In the genomic region with DNA sequence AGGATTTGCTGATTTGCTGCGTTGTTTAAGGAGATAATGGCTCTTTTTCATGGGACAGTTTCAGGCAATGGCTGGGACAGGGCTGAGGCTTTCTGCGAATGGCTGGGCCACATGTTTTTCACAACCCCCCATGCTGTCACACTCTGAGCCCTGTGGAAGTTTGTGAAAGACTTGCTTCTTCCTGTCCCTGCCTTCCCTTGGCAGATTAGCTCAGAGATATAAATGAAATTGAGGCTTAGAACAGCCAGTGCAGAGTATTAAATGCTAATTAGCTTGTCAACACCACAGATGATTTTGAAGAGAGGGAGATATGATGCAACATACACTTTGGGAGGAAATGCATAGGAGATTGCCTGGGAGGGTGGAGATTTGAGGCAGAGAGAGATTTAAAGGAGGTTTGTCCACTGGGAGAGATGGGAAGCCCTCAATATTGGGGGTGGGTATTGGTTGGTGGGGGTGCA, we compare ENCODE assay signal across 20 cellular contexts.
A peak's percentile ranks its signal among the peaks of the same experiment; 100 is the strongest.
DNase-seq lines count a peak whose midpoint lies in the region; ATAC-seq and TF ChIP-seq lines count a peak whose summit lies in the region.
"Had no signal": no experiment of that assay in that cellular context is flagged by ENCODE, and none has a peak within 500 bp of the region (broad histone marks: within the 10 kb centered on the region; RNA-seq: fewer than 3 reads in every experiment).

No MANE protein-coding gene starts in this region.

- H3K9me3 ChIP-seq in Caco-2 (no peaks in the 10 kb centered on the region), WERI-Rb-1 (ENCODE audit: severe bottlenecking) (no peaks in the 10 kb centered on the region)

- H3K9ac ChIP-seq in mesendoderm (ENCODE audit: low read length) = no peak overlapping the region

- POLR2A ChIA-PET in Caco-2 (lab: Charles Lee) = no interaction called here

- H3K4me2 ChIP-seq in mesendoderm (ENCODE audit: low read length) = no peak overlapping the region

- no peak overlapping the region for H3K18ac ChIP-seq in mesendoderm (ENCODE audit: low read length)

- H3K27ac Mint-ChIP-seq in Caco-2 (ENCODE audit: unreplicated experiment) = peak overlapping the region; percentile 67
- H3K27ac Mint-ChIP-seq: CD14-positive monocyte, H9, IgD-negative memory B cell had no signal

- H3K4ac ChIP-seq in mesendoderm (ENCODE audit: low read depth, low read length) = no peak overlapping the region

- peak overlapping the region; percentile 63 for H3K56ac ChIP-seq in mesendoderm (ENCODE audit: low read length)

- H3K36me3 Mint-ChIP-seq in Caco-2 (ENCODE audit: insufficient read depth, unreplicated experiment) = peaks cover 7% of the 10 kb centered on the region
- H3K36me3 Mint-ChIP-seq: CD14-positive monocyte, IgD-negative memory B cell had no signal

- H3K4me1 Mint-ChIP-seq in Caco-2 (ENCODE audit: low read depth, unreplicated experiment) = peaks cover 39% of the 10 kb centered on the region
- H3K4me1 Mint-ChIP-seq: CD14-positive monocyte, IgD-negative memory B cell had no signal

- no peak overlapping the region for H3K23ac ChIP-seq in mesendoderm (ENCODE audit: low read length)

- H3K4me3 ChIP-seq in Caco-2 (ENCODE audit: low read depth, low read length) (no peak overlapping the region), WERI-Rb-1 (ENCODE audit: low read depth, low read length) (no peak overlapping the region), mesendoderm (ENCODE audit: low read length) (no peak overlapping the region)

- BruUV-seq in Caco-2 (replicated peaks; lab: Mats Ljungman, UMichigan) = no TSS peak

- no peak for TF ChIP-seq CTCF in Caco-2 (IDR thresholded peaks at IDR 0.05; ENCODE audit: insufficient read depth in 1 of 2, low read depth in 1 of 2, low read length in 1 of 2, severe bottlenecking in 1 of 2, unreplicated experiment in 1 of 2)
- TF ChIP-seq CTCF in WERI-Rb-1 (IDR thresholded peaks at IDR 0.05; ENCODE audit: low read depth, low read length) = no peak

- no peaks in the 10 kb centered on the region for H3K79me2 ChIP-seq in mesendoderm (ENCODE audit: control insufficient read depth, insufficient read depth, low read length)

- DNase-seq in Caco-2 = no peak
- peak; percentile 53 for DNase-seq in GF-D8 (lab: John Stamatoyannopoulos, UW)
- peak; percentile 38 for DNase-seq in WERI-Rb-1
- DNase-seq in mesendoderm = peak; percentile 70
- no peak for DNase-seq in caudate nucleus (lab: John Stamatoyannopoulos, UW)
- no peak for DNase-seq in G401 (ENCODE audit: low spot score)
- DNase-seq: ACHN, DMS79, H9, Kasumi-1, MM.1S, NCI-H1092, NCI-H1694, NCI-H510A, NCI-H748 treated with DMSO at 0.1 percent for 48 hours, PC-3, T-helper 2 cell had no signal

- H3K27me3 ChIP-seq in Caco-2 (replicated peaks; ENCODE audit: control insufficient read depth, insufficient read depth, low read length) (no peaks in the 10 kb centered on the region), WERI-Rb-1 (ENCODE audit: insufficient read depth, low read depth, severe bottlenecking) (no peaks in the 10 kb centered on the region), mesendoderm (ENCODE audit: insufficient read depth, low read length, poor library complexity) (no peaks in the 10 kb centered on the region)

- CTCF ChIA-PET in Caco-2 (lab: Charles Lee) = no interaction called here

- peaks cover 2% of the 10 kb centered on the region for H3K27me3 Mint-ChIP-seq in Caco-2 (ENCODE audit: insufficient read depth, unreplicated experiment)
- H3K27me3 Mint-ChIP-seq: IgD-negative memory B cell had no signal

- H3K36me3 ChIP-seq in Caco-2 (ENCODE audit: control insufficient read depth, insufficient read depth, low read length) = no peaks in the 10 kb centered on the region
- H3K36me3 ChIP-seq in WERI-Rb-1 = no peaks in the 10 kb centered on the region
- H3K36me3 ChIP-seq in mesendoderm (ENCODE audit: control insufficient read depth, insufficient read depth, low read length) = no peaks in the 10 kb centered on the region

- peaks cover 13% of the 10 kb centered on the region for H3K9me3 Mint-ChIP-seq in Caco-2 (ENCODE audit: unreplicated experiment)
- H3K9me3 Mint-ChIP-seq: H9 had no signal

- H2AK5ac ChIP-seq in mesendoderm (ENCODE audit: low read length) = no peak overlapping the region

- H3K4me1 ChIP-seq in Caco-2 (peaks cover 38% of the 10 kb centered on the region), mesendoderm (ENCODE audit: control insufficient read depth, low read depth, low read length) (peaks cover 2% of the 10 kb centered on the region)

- no peak overlapping the region for H4K8ac ChIP-seq in mesendoderm (ENCODE audit: low read depth, low read length)

- ATAC-seq in HG03469 (IDR thresholded peaks at IDR 0.05; ENCODE audit: unreplicated experiment) = no peak
- ATAC-seq: PC-3 had no signal

- H3K27ac ChIP-seq in WERI-Rb-1 (no peak overlapping the region), mesendoderm (ENCODE audit: low read depth, low read length) (no peak overlapping the region), caudate nucleus (ENCODE audit: low read depth, low read length) (no peak overlapping the region)

- H3K79me1 ChIP-seq in mesendoderm (ENCODE audit: low read length) = no peaks in the 10 kb centered on the region

- intact Hi-C loops in Caco-2 (cut with micrococcal nuclease; ENCODE audit: unreplicated experiment) = loop anchor here (5.0 kb wide), 2 partner anchors 67 to 153 kb away; no protein-coding TSS in a partner anchor

- H4K5ac ChIP-seq in mesendoderm (ENCODE audit: low read length) = no peak overlapping the region

- peak overlapping the region; percentile 23 for H3K4me3 Mint-ChIP-seq in Caco-2 (ENCODE audit: unreplicated experiment)
- H3K4me3 Mint-ChIP-seq: CD14-positive monocyte, H9, IgD-negative memory B cell had no signal

- H2BK5ac ChIP-seq in mesendoderm (ENCODE audit: low read length) = no peak overlapping the region

- no peak overlapping the region for H2BK15ac ChIP-seq in mesendoderm (replicated peaks; ENCODE audit: low read depth)

- WGBS in mesendoderm (ENCODE audit: extremely low coverage, insufficient coverage, low lambda C conversion rate) = no CpG with 5 or more reads among the region's 2 CpGs

- in situ Hi-C loops in G401 (cut with HindIII; ENCODE audit: low sequenced_read_pairs) = no loop called here

- H2BK120ac ChIP-seq in mesendoderm (ENCODE audit: low read depth, low read length) = no peak overlapping the region

Comparison
In these comparisons a context has a peak if more than half of its experiments do, and no peak if none do; other contexts are left out.
1. DNase-seq: peak in GF-D8 (single experiment), WERI-Rb-1 (single experiment) and mesendoderm (single experiment); none in Caco-2 (0 of 2), caudate nucleus (0 of 61) and G401 (single experiment).